ENCODE assay signal across 16 cellular contexts in genomic region chr2:206368933-206369569, GRCh38.
DNase-seq lines count a peak whose midpoint lies in the region; ATAC-seq and TF ChIP-seq lines count a peak whose summit lies in the region.
"Had no signal": no experiment of that assay in that cellular context is flagged by ENCODE, and none has a peak within 500 bp of the region (broad histone marks: within the 10 kb centered on the region; RNA-seq: fewer than 3 reads in every experiment).

No MANE protein-coding gene starts in this region.

- peak; percentile 58 for ATAC-seq in stimulated activated effector memory CD8-positive, alpha-beta T cell treated with anti-CD3 and anti-CD28 coated beads, Interleukin-12 subunit alpha, Interleukin-12 subunit beta, amount 100 ng/mL, for 72 hours
- ATAC-seq in sciatic nerve, result no peak
- ATAC-seq: A549; effector memory CD8-positive, alpha-beta T cell; left lung had no signal

- DNase-seq in SIG-M5 treated with dmso at 0.1 percent for 504 hours (lab: John Stamatoyannopoulos, UW; ENCODE audit: unreplicated experiment) (peak; percentile 5), SIG-M5 (lab: John Stamatoyannopoulos, UW) (no peak), SK-N-DZ (ENCODE audit: low spot score) (peak; percentile 53), left ventricle myocardium inferior (no peak), sciatic nerve (ENCODE audit: low spot score) (no peak), glomerular visceral epithelial cell (ENCODE audit: extremely low spot score) (no peak), NCI-H345 treated with DMSO at 0.1 percent for 48 hours (lab: John Stamatoyannopoulos, UW; ENCODE audit: unreplicated experiment) (no peak)
- no peak for DNase-seq in stimulated activated effector memory CD8-positive, alpha-beta T cell treated with anti-CD3 and anti-CD28 coated beads, Interleukin-12 subunit alpha, Interleukin-12 subunit beta, amount 100 ng/mL, for 72 hours (ENCODE audit: low spot score in 2 of 2)
- DNase-seq: activated CD4-positive, alpha-beta T cell treated with anti-CD3 and anti-CD28 coated beads, Interleukin-2, amount 10 ng/mL, durations not matched to agents 7 days and 5 days; activated effector memory CD4-positive, alpha-beta T cell treated with Interleukin-2 at 50 U/mL for 16 hours; effector memory CD8-positive, alpha-beta T cell; left lung; NCI-H748 treated with DMSO at 0.1 percent for 48 hours; SW 1271; uterus had no signal

- no peak overlapping the region for H3K4me3 Mint-ChIP-seq in stimulated activated effector memory CD8-positive, alpha-beta T cell treated with anti-CD3 and anti-CD28 coated beads, Interleukin-12 subunit alpha, Interleukin-12 subunit beta, amount 100 ng/mL, for 72 hours
- H3K4me3 Mint-ChIP-seq: activated CD4-positive, alpha-beta T cell treated with anti-CD3 and anti-CD28 coated beads, Interleukin-2, amount 10 ng/mL, durations not matched to agents 7 days and 5 days; effector memory CD8-positive, alpha-beta T cell had no signal

- no peak for TF ChIP-seq CTCF in left ventricle myocardium inferior (IDR thresholded peaks at IDR 0.05; ENCODE audit: borderline replicate concordance)

- H3K4me3 ChIP-seq in left ventricle myocardium inferior, result no peak overlapping the region
- H3K4me3 ChIP-seq: A549, left lung, uterus had no signal

- intact Hi-C loops in left ventricle myocardium inferior (cut with micrococcal nuclease) (no loop called here), sciatic nerve (cut with DNase I) (no loop called here)

- H3K27me3 ChIP-seq in left ventricle myocardium inferior (ENCODE audit: low read depth), result no peaks in the 10 kb centered on the region
- H3K27me3 ChIP-seq: left lung, uterus had no signal

- no peak overlapping the region for H3K27ac Mint-ChIP-seq in stimulated activated effector memory CD8-positive, alpha-beta T cell treated with anti-CD3 and anti-CD28 coated beads, Interleukin-12 subunit alpha, Interleukin-12 subunit beta, amount 100 ng/mL, for 72 hours
- H3K27ac Mint-ChIP-seq: activated CD4-positive, alpha-beta T cell treated with anti-CD3 and anti-CD28 coated beads, Interleukin-2, amount 10 ng/mL, durations not matched to agents 7 days and 5 days; effector memory CD8-positive, alpha-beta T cell had no signal

- peaks cover 3% of the 10 kb centered on the region for H3K9me3 Mint-ChIP-seq in stimulated activated effector memory CD8-positive, alpha-beta T cell treated with anti-CD3 and anti-CD28 coated beads, Interleukin-12 subunit alpha, Interleukin-12 subunit beta, amount 100 ng/mL, for 72 hours

- H3K27ac ChIP-seq in left ventricle myocardium inferior (replicated peaks), result peak overlapping the region; percentile 75
- H3K27ac ChIP-seq: A549, left lung, uterus had no signal

- H3K4me1 ChIP-seq in left ventricle myocardium inferior, result peaks cover 18% of the 10 kb centered on the region
- H3K4me1 ChIP-seq: A549, left lung, uterus had no signal

- H3K36me3 ChIP-seq in left ventricle myocardium inferior, result no peaks in the 10 kb centered on the region
- H3K36me3 ChIP-seq: left lung, uterus had no signal

- H3K9me3 ChIP-seq in left ventricle myocardium inferior (replicated peaks), result peaks cover 30% of the 10 kb centered on the region

- no peaks in the 10 kb centered on the region for H3K4me1 Mint-ChIP-seq in stimulated activated effector memory CD8-positive, alpha-beta T cell treated with anti-CD3 and anti-CD28 coated beads, Interleukin-12 subunit alpha, Interleukin-12 subunit beta, amount 100 ng/mL, for 72 hours
- H3K4me1 Mint-ChIP-seq: activated CD4-positive, alpha-beta T cell treated with anti-CD3 and anti-CD28 coated beads, Interleukin-2, amount 10 ng/mL, durations not matched to agents 7 days and 5 days had no signal

- H3K36me3 Mint-ChIP-seq in stimulated activated effector memory CD8-positive, alpha-beta T cell treated with anti-CD3 and anti-CD28 coated beads, Interleukin-12 subunit alpha, Interleukin-12 subunit beta, amount 100 ng/mL, for 72 hours, result no peaks in the 10 kb centered on the region

Comparison
In these comparisons a context has a peak if more than half of its experiments do, and no peak if none do; other contexts are left out.
1. DNase-seq: peak in SIG-M5 treated with dmso at 0.1 percent for 504 hours (single experiment) and SK-N-DZ (single experiment); none in SIG-M5 (single experiment), left ventricle myocardium inferior (single experiment), stimulated activated effector memory CD8-positive, alpha-beta T cell treated with anti-CD3 and anti-CD28 coated beads, Interleukin-12 subunit alpha, Interleukin-12 subunit beta, amount 100 ng/mL, for 72 hours (0 of 2), sciatic nerve (single experiment), glomerular visceral epithelial cell (single experiment) and NCI-H345 treated with DMSO at 0.1 percent for 48 hours (single experiment).